1 cellular context compared by ENCODE assay signal in the genomic region with DNA sequence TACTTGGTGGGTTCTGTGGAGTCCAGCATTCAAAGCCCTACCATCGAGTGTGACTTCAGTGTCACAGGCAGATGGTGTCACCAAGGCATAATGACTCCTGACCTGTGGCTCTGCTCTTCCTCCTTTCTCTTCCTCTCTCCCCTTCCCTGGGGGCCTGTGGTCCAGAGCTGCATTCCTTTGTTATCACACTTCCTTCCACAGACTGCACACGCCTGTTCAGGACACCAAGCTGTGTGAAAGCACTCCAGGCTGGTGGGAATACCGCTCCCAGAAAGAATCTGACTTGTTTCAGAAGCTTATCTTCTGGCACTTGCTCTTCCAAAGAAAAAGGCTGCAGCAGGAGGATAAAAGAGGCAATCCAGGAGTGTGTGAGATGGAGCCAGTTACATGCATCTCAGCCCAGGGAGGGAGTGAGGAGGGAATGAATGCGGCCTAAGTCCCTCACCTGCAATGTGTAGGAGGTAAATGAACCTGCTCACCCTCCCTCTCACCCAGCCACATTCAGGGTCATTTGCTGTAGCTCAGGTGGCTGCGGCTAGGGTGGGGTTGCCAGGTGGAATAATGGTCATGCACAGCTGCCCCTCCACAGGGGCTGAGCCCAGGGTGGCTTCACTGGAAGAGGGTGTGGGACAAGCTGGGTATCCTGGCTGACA.
TF ChIP-seq lines count a peak whose summit lies in the region.

No MANE protein-coding gene starts in this region.

TF ChIP-seq in H1, 55 proteins besides CTCF, POLR2A, EP300 and RAD21 (continued from another document):
- TF ChIP-seq, protein P1, sequence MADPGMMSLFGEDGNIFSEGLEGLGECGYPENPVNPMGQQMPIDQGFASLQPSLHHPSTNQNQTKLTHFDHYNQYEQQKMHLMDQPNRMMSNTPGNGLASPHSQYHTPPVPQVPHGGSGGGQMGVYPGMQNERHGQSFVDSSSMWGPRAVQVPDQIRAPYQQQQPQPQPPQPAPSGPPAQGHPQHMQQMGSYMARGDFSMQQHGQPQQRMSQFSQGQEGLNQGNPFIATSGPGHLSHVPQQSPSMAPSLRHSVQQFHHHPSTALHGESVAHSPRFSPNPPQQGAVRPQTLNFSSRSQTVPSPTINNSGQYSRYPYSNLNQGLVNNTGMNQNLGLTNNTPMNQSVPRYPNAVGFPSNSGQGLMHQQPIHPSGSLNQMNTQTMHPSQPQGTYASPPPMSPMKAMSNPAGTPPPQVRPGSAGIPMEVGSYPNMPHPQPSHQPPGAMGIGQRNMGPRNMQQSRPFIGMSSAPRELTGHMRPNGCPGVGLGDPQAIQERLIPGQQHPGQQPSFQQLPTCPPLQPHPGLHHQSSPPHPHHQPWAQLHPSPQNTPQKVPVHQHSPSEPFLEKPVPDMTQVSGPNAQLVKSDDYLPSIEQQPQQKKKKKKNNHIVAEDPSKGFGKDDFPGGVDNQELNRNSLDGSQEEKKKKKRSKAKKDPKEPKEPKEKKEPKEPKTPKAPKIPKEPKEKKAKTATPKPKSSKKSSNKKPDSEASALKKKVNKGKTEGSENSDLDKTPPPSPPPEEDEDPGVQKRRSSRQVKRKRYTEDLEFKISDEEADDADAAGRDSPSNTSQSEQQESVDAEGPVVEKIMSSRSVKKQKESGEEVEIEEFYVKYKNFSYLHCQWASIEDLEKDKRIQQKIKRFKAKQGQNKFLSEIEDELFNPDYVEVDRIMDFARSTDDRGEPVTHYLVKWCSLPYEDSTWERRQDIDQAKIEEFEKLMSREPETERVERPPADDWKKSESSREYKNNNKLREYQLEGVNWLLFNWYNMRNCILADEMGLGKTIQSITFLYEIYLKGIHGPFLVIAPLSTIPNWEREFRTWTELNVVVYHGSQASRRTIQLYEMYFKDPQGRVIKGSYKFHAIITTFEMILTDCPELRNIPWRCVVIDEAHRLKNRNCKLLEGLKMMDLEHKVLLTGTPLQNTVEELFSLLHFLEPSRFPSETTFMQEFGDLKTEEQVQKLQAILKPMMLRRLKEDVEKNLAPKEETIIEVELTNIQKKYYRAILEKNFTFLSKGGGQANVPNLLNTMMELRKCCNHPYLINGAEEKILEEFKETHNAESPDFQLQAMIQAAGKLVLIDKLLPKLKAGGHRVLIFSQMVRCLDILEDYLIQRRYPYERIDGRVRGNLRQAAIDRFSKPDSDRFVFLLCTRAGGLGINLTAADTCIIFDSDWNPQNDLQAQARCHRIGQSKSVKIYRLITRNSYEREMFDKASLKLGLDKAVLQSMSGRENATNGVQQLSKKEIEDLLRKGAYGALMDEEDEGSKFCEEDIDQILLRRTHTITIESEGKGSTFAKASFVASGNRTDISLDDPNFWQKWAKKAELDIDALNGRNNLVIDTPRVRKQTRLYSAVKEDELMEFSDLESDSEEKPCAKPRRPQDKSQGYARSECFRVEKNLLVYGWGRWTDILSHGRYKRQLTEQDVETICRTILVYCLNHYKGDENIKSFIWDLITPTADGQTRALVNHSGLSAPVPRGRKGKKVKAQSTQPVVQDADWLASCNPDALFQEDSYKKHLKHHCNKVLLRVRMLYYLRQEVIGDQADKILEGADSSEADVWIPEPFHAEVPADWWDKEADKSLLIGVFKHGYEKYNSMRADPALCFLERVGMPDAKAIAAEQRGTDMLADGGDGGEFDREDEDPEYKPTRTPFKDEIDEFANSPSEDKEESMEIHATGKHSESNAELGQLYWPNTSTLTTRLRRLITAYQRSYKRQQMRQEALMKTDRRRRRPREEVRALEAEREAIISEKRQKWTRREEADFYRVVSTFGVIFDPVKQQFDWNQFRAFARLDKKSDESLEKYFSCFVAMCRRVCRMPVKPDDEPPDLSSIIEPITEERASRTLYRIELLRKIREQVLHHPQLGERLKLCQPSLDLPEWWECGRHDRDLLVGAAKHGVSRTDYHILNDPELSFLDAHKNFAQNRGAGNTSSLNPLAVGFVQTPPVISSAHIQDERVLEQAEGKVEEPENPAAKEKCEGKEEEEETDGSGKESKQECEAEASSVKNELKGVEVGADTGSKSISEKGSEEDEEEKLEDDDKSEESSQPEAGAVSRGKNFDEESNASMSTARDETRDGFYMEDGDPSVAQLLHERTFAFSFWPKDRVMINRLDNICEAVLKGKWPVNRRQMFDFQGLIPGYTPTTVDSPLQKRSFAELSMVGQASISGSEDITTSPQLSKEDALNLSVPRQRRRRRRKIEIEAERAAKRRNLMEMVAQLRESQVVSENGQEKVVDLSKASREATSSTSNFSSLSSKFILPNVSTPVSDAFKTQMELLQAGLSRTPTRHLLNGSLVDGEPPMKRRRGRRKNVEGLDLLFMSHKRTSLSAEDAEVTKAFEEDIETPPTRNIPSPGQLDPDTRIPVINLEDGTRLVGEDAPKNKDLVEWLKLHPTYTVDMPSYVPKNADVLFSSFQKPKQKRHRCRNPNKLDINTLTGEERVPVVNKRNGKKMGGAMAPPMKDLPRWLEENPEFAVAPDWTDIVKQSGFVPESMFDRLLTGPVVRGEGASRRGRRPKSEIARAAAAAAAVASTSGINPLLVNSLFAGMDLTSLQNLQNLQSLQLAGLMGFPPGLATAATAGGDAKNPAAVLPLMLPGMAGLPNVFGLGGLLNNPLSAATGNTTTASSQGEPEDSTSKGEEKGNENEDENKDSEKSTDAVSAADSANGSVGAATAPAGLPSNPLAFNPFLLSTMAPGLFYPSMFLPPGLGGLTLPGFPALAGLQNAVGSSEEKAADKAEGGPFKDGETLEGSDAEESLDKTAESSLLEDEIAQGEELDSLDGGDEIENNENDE (IDR thresholded peaks at IDR 0.05; ENCODE audit: insufficient replicate concordance, low read length) = no peak
- no peak for TF ChIP-seq EZH2 (IDR thresholded peaks at IDR 0.05; ENCODE audit: low read depth, low read length, severe bottlenecking)
- TF ChIP-seq TAF1 (IDR thresholded peaks at IDR 0.05; ENCODE audit: low read depth, low read length) = no peak
- TF ChIP-seq RNF2 (IDR thresholded peaks at IDR 0.05; ENCODE audit: borderline replicate concordance, low read depth, low read length, missing control alignments, poor library complexity, severe bottlenecking) = no peak
- TF ChIP-seq MAFK (IDR thresholded peaks at IDR 0.05; ENCODE audit: low read depth, low read length) = no peak
- TF ChIP-seq NANOG (IDR thresholded peaks at IDR 0.05; ENCODE audit: insufficient read depth, low read depth, low read length, poor library complexity, severe bottlenecking) = no peak
- TF ChIP-seq RBBP5 (IDR thresholded peaks at IDR 0.05; ENCODE audit: borderline replicate concordance, low read depth, low read length) = no peak
